ENCODE assay signal across 10 cellular contexts in the genomic region with DNA sequence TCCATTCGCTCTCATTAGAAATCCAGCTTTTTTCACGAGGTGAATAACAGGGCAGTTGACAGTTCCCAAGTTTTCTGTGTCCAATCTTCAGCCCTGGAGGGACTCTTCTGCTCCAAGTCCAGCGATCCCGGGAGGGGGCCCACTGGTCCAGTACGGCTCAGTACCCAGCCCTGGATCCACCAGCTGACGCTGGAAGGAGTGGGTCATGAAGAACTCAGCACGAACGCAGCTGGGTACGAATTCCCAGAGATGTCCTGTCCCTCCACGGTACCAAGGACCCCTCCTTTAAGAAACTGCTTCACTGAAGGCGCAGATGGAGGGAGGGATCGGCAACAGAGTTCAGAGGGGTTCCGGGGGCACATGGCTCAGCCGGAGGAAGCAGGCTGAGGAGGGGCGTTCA. TPM values are rescaled to one million over a fixed set of nuclear protein-coding genes. Genes with fewer than 3 reads are reported as not detected.
DNase-seq lines count a peak whose midpoint lies in the region; ATAC-seq, FAIRE-seq and TF ChIP-seq lines count a peak whose summit lies in the region.
"Had no signal": no experiment of that assay in that cellular context is flagged by ENCODE, and none has a peak within 500 bp of the region (broad histone marks: within the 10 kb centered on the region; RNA-seq: fewer than 3 reads in every experiment).

No MANE protein-coding gene starts in this region.

- TF ChIP-seq EP300 in GM12878 (IDR thresholded peaks at IDR 0.05; ENCODE audit: borderline replicate concordance in 1 of 2, control insufficient read depth in 1 of 2, low read depth in 2 of 2, low read length in 2 of 2): no peak

- DNase-seq in activated T-cell treated with anti-CD3 and anti-CD28 coated beads, Interleukin-2, amount 50 U/mL, for 72 hours: no peak
- DNase-seq in activated T-cell treated with anti-CD3 and anti-CD28 coated beads, Interleukin-2, amount 50 U/mL, for 48 hours: no peak
- DNase-seq in GM12878 (ENCODE audit: low read depth, low spot score) (no peak), thyroid gland (no peak), SJCRH30 (no peak), SHP77 treated with DMSO at 0.1 percent for 48 hours (lab: John Stamatoyannopoulos, UW) (no peak), D721Med (ENCODE audit: insufficient read length, low spot score) (no peak)
- DNase-seq: DMS 273 treated with DMSO at 0.1 percent for 48 hours had no signal

- H3K9ac ChIP-seq in GM12878 (ENCODE audit: control insufficient read depth, insufficient read depth, low read length): peak overlapping the region; percentile 81; the same call in 1 of the 2 replicates
- peak overlapping the region in 1 of 2 donors; percentile 74 for H3K9ac ChIP-seq in liver (ENCODE audit: low read depth in 1 of 2, low read length in 2 of 2)

- H3K27me3 ChIP-seq in GM12878 (replicated peaks in 1 of 2; ENCODE audit: control insufficient read depth in 2 of 2, insufficient read depth in 2 of 2, low read length in 1 of 2) (no peaks in the 10 kb centered on the region), liver (ENCODE audit: control insufficient read depth in 4 of 4, insufficient read depth in 4 of 4, low read length in 3 of 4) (no peaks in the 10 kb centered on the region), thyroid gland (no peaks in the 10 kb centered on the region), SJCRH30 (no peaks in the 10 kb centered on the region)

- H3K4me1 ChIP-seq in GM12878 (ENCODE audit: control insufficient read depth, insufficient read depth, low read length) (peaks cover 12% of the 10 kb centered on the region; the same call in 1 of the 2 replicates), liver (ENCODE audit: control insufficient read depth in 4 of 4, insufficient read depth in 4 of 4, low read length in 3 of 4) (peaks cover 0 to 20% (median 11%) of the 10 kb centered on the region in 4 donors), thyroid gland (peaks cover 15 to 21% of the 10 kb centered on the region in 2 donors), SJCRH30 (no peaks in the 10 kb centered on the region)

- RAD21 ChIA-PET in GM12878 (lab: Charles Lee; ENCODE audit: unreplicated experiment): interaction anchor here (0.9 to 1.6 kb wide), 4 partner anchors 15 to 225 kb away, joined by 3 to 7 read pairs (median 3); a partner anchor contains a TSS

- SMC1A ChIA-PET in GM12878 (lab: Charles Lee; ENCODE audit: uncharacterized antibody, unreplicated experiment): interaction anchor here (1.4 to 1.5 kb wide), 3 partner anchors 11 to 54 kb away, joined by 3 to 10 read pairs (median 5); no protein-coding TSS in a partner anchor

- CTCF ChIA-PET in GM12878 (lab: Yijun Ruan, JAX): interaction anchor here (0.5 to 2.0 kb wide), 6 partner anchors 13 to 190 kb away, joined by 3 to 13 read pairs (median 4); no protein-coding TSS in a partner anchor

- peak overlapping the region; percentile 74; the same call in 1 of the 2 replicates for H3K4me3 ChIP-seq in GM12878
- H3K4me3 ChIP-seq in liver (ENCODE audit: low read depth in 1 of 3, low read length in 3 of 3): peak overlapping the region; percentile 50 to 65 (median 54)
- peak overlapping the region in 2 of 3 donors; percentile 45 to 48 for H3K4me3 ChIP-seq in thyroid gland (replicated peaks in 1 of 3)
- no peak overlapping the region for H3K4me3 ChIP-seq in SJCRH30

- peak overlapping the region; percentile 95 for H3K4me2 ChIP-seq in GM12878 (ENCODE audit: control insufficient read depth, insufficient read depth)

- TF ChIP-seq CTCF in GM12878 (IDR thresholded peaks at IDR 0.05 in 2 of 3, conservative IDR thresholded peaks at IDR 0.05 in 1 of 3; ENCODE audit: control insufficient read depth in 2 of 3, extremely low read depth in 1 of 3, insufficient read depth in 1 of 3, low read depth in 3 of 3, low read length in 3 of 3) (no peak), liver (IDR thresholded peaks at IDR 0.05; ENCODE audit: low read depth, low read length, missing input control) (no peak), thyroid gland (IDR thresholded peaks at IDR 0.05) (no peak), D721Med (IDR thresholded peaks at IDR 0.05; ENCODE audit: insufficient read depth, missing control alignments) (no peak)

- WGBS in GM12878 (ENCODE audit: insufficient coverage, insufficient replicate concordance, low lambda C conversion rate, missing lambda C conversion rate): 94% methylated on average over 15 of the region's 15 CpGs
- 85% methylated on average over 15 of the region's 15 CpGs for WGBS in liver
- 47 to 75% methylated on average over 8 to 15 of the region's 15 CpGs for WGBS in thyroid gland, 2 donors

- POLR2A ChIA-PET in GM12878 (lab: Charles Lee): interaction anchor here (0.7 to 2.0 kb wide), 6 partner anchors 15 to 214 kb away, joined by 3 to 17 read pairs (median 4); a partner anchor contains a TSS

- H3K9me3 Mint-ChIP-seq in activated T-cell treated with anti-CD3 and anti-CD28 coated beads, Interleukin-2, amount 50 U/mL, for 72 hours: no peaks in the 10 kb centered on the region
- H3K9me3 Mint-ChIP-seq: nephron had no signal

- intact Hi-C loops in GM12878 (cut with micrococcal nuclease; ENCODE audit: unreplicated experiment): no loop called here
- intact Hi-C loops in thyroid gland (cut with DNase I): no loop called here

- H3K79me2 ChIP-seq in GM12878 (ENCODE audit: control insufficient read depth, insufficient read depth, low read length): peaks cover 3% of the 10 kb centered on the region

- TF ChIP-seq POLR2A in GM12878 (IDR thresholded peaks at IDR 0.05; ENCODE audit: low read depth, low read length) (no peak), thyroid gland (IDR thresholded peaks at IDR 0.05) (no peak)

- peaks cover 4 to 6% of the 10 kb centered on the region in 2 donors for H3K36me3 Mint-ChIP-seq in activated T-cell treated with anti-CD3 and anti-CD28 coated beads, Interleukin-2, amount 50 U/mL, for 72 hours (ENCODE audit: insufficient read depth in 2 of 2)

- no peaks in the 10 kb centered on the region for H4K20me1 ChIP-seq in GM12878 (ENCODE audit: control insufficient read depth, insufficient read depth)

- H3K9me3 ChIP-seq in GM12878 (replicated peaks; ENCODE audit: control insufficient read depth, insufficient read depth, low read length) (no peaks in the 10 kb centered on the region), liver (ENCODE audit: control insufficient read depth in 4 of 4, low read length in 3 of 4) (no peaks in the 10 kb centered on the region), thyroid gland (no peaks in the 10 kb centered on the region), SJCRH30 (replicated peaks) (no peaks in the 10 kb centered on the region)

- H3K27ac ChIP-seq in GM12878 (ENCODE audit: control insufficient read depth, insufficient read depth): peak overlapping the region; percentile 73; the same call in 1 of the 2 replicates
- H3K27ac ChIP-seq in liver (ENCODE audit: low read depth in 1 of 2, low read length in 2 of 2): no peak overlapping the region
- H3K27ac ChIP-seq in thyroid gland: peak overlapping the region in 1 of 3 donors; percentile 93
- no peak overlapping the region for H3K27ac ChIP-seq in SJCRH30

- no TSS peak for BruUV-seq in GM12878 (replicated peaks; lab: Mats Ljungman, UMichigan)

- peaks cover 10 to 11% of the 10 kb centered on the region in 2 experiments; a peak in 3 of 4 replicates for H3K36me3 ChIP-seq in GM12878 (ENCODE audit: control insufficient read depth in 2 of 2, insufficient read depth in 2 of 2, low read length in 1 of 2)
- peaks cover 0 to 2% (median 1%) of the 10 kb centered on the region in 4 donors for H3K36me3 ChIP-seq in liver (ENCODE audit: control insufficient read depth in 4 of 4, insufficient read depth in 3 of 4, low read depth in 1 of 4, low read length in 3 of 4)
- H3K36me3 ChIP-seq in thyroid gland: no peaks in the 10 kb centered on the region
- no peaks in the 10 kb centered on the region for H3K36me3 ChIP-seq in SJCRH30

- in situ Hi-C loops in GM12878 (cut with MboI): no loop called here

- no peaks in the 10 kb centered on the region for H3K27me3 Mint-ChIP-seq in activated T-cell treated with anti-CD3 and anti-CD28 coated beads, Interleukin-2, amount 50 U/mL, for 72 hours (ENCODE audit: low read depth)

- H3K4me3 Mint-ChIP-seq in activated T-cell treated with anti-CD3 and anti-CD28 coated beads, Interleukin-2, amount 50 U/mL, for 72 hours: peak overlapping the region; percentile 92 to 99

- peak overlapping the region; percentile 81 for H3K27ac Mint-ChIP-seq in activated T-cell treated with anti-CD3 and anti-CD28 coated beads, Interleukin-2, amount 50 U/mL, for 72 hours

- TF ChIP-seq RAD21 in GM12878 (IDR thresholded peaks at IDR 0.05; ENCODE audit: insufficient read depth, low read depth, low read length): no peak
- TF ChIP-seq RAD21 in liver (IDR thresholded peaks at IDR 0.05): no peak

- H3K4me1 Mint-ChIP-seq in activated T-cell treated with anti-CD3 and anti-CD28 coated beads, Interleukin-2, amount 50 U/mL, for 72 hours (ENCODE audit: low read depth): peaks cover 24% of the 10 kb centered on the region

- no peak overlapping the region for H2AFZ ChIP-seq in GM12878 (ENCODE audit: control insufficient read depth, low read depth, low read length)

- ATAC-seq in activated T-cell treated with anti-CD3 and anti-CD28 coated beads, Interleukin-2, amount 50 U/mL, for 72 hours (replicated peaks in 1 of 2): no peak
- no peak for ATAC-seq in GM12878

- FAIRE-seq in GM12878 (lab: Jason Lieb, UNC) (no peak), D721Med (lab: Jason Lieb, UNC) (no peak)

RNA-seq across cellular contexts. Expression of a gene that starts 16.5 kb away (rescaled TPM):
- 100 to 1,000 TPM; 116 to 120 TPM for total RNA-seq in activated T-cell treated with anti-CD3 and anti-CD28 coated beads, Interleukin-2, amount 50 U/mL, for 72 hours
- total RNA-seq in GM12878 (2013; cell fraction: nucleolus; rRNA removed): 277 and 336 TPM in 2 replicates
- total RNA-seq in GM12878 (2014; rRNA removed) (74.7 and 82.6 TPM in 2 replicates), GM12878 (2014; rRNA removed; fragmentation: Illumina TruSeq; extraction: Trizol) (48.7 and 51.9 TPM in 2 replicates), GM12878 (2021) (65.6 and 74.6 TPM in 2 replicates), liver (10 to 100 TPM; 35.1 to 66.8 TPM), thyroid gland (100 to 1,000 TPM in 3 of 4 donors, 10 to 100 TPM in 1; 91.9 to 156 (median 120) TPM)
- 44.7 TPM for polyA plus RNA-seq in GM12878 (2011; ENCODE audit: low read depth)
- polyA plus RNA-seq in GM12878 (2011; rRNA removed) (87.8 and 169 TPM in 2 replicates), GM12878 (2014; fragmentation: Illumina TruSeq; extraction: Trizol) (52.7 and 89.4 TPM in 2 replicates), GM12878 (2014; fragmentation: Nextera tagmentation; extraction: Ambion mirVana) (1 to 10 TPM; 3.3 to 5.8 TPM), GM12878 (2014; rRNA removed) (82.5 and 85.3 TPM in 2 replicates), GM12878 (2016; fragmentation: Nextera tagmentation; extraction: Ambion mirVana) (10 to 100 TPM; 52.0 to 57.8 TPM), liver (10 to 100 TPM; 20.1 to 21.8 TPM)
- polyA plus RNA-seq in GM12878 (2011; cell fraction: cytosol; rRNA removed): 159 and 189 TPM in 2 replicates
- polyA plus RNA-seq in GM12878 (2011; cell fraction: nucleus; rRNA removed): 635 and 789 TPM in 2 replicates
- polyA plus RNA-seq in GM12878 (2012): 66.4 and 95.1 TPM in 2 replicates
- 134 and 186 TPM in 2 replicates for polyA minus RNA-seq in GM12878 (2011; rRNA and poly(A)+ RNA removed)
- polyA minus RNA-seq in GM12878 (2011; cell fraction: cytosol; rRNA and poly(A)+ RNA removed): 46.2 and 48.2 TPM in 2 replicates
- 239 and 320 TPM in 2 replicates for polyA minus RNA-seq in GM12878 (2011; cell fraction: nucleus; rRNA and poly(A)+ RNA removed)
- 42.3 and 44.4 TPM in 2 replicates for total RNA-seq in SJCRH30 (2014; rRNA removed; shearing (Covaris generic))

RNA-seq across cellular contexts. Expression of a gene that starts 58.1 kb away (rescaled TPM):
- 10 to 100 TPM; 47.6 to 53.8 TPM for total RNA-seq in activated T-cell treated with anti-CD3 and anti-CD28 coated beads, Interleukin-2, amount 50 U/mL, for 72 hours
- 84.5 and 96.1 TPM in 2 replicates for total RNA-seq in GM12878 (2013; cell fraction: nucleolus; rRNA removed)
- total RNA-seq in GM12878 (2014; rRNA removed): 16.0 and 18.6 TPM in 2 replicates
- total RNA-seq in GM12878 (2014; rRNA removed; fragmentation: Illumina TruSeq; extraction: Trizol): 14.6 and 15.0 TPM in 2 replicates
- 29.3 and 32.8 TPM in 2 replicates for total RNA-seq in GM12878 (2021)
- 10.9 TPM for polyA plus RNA-seq in GM12878 (2011; ENCODE audit: low read depth)
- polyA plus RNA-seq in GM12878 (2011; rRNA removed): 13.5 and 25.2 TPM in 2 replicates
- 25.6 and 29.9 TPM in 2 replicates for polyA plus RNA-seq in GM12878 (2011; cell fraction: cytosol; rRNA removed)
- 63.4 and 63.6 TPM in 2 replicates for polyA plus RNA-seq in GM12878 (2011; cell fraction: nucleus; rRNA removed)
- polyA plus RNA-seq in GM12878 (2012): 19.4 and 25.4 TPM in 2 replicates
- polyA plus RNA-seq in GM12878 (2014; fragmentation: Illumina TruSeq; extraction: Trizol): 20.1 and 22.7 TPM in 2 replicates
- polyA plus RNA-seq in GM12878 (2014; fragmentation: Nextera tagmentation; extraction: Ambion mirVana): 1 to 10 TPM; 1.1 to 1.8 TPM
- polyA plus RNA-seq in GM12878 (2014; rRNA removed): 33.4 and 38.7 TPM in 2 replicates
- polyA plus RNA-seq in GM12878 (2016; fragmentation: Nextera tagmentation; extraction: Ambion mirVana): 10 to 100 TPM; 33.0 to 33.4 TPM
- polyA minus RNA-seq in GM12878 (2011; rRNA and poly(A)+ RNA removed): 24.9 and 41.5 TPM in 2 replicates
- 11.7 and 12.0 TPM in 2 replicates for polyA minus RNA-seq in GM12878 (2011; cell fraction: cytosol; rRNA and poly(A)+ RNA removed)
- polyA minus RNA-seq in GM12878 (2011; cell fraction: nucleus; rRNA and poly(A)+ RNA removed): 21.8 and 35.0 TPM in 2 replicates
- total RNA-seq in liver: 1 to 10 TPM; 3.6 to 6.6 TPM
- polyA plus RNA-seq in liver: 1 to 10 TPM; 1.4 to 1.8 TPM
- total RNA-seq in thyroid gland: 1 to 10 TPM; 5.9 to 7.7 (median 6.2) TPM
- total RNA-seq in SJCRH30 (2014; rRNA removed; shearing (Covaris generic)): 14.7 and 16.0 TPM in 2 replicates
